In genomic region chr11:86726118-86726748, GRCh38 we compare ENCODE assay signal across 20 cellular contexts. TPM values are rescaled to one million over a fixed set of nuclear protein-coding genes. Genes with fewer than 3 reads are reported as not detected.
DNase-seq lines count a peak whose midpoint lies in the region; ATAC-seq and TF ChIP-seq lines count a peak whose summit lies in the region.
"Had no signal": no experiment of that assay in that cellular context is flagged by ENCODE, and none has a peak within 500 bp of the region (broad histone marks: within the 10 kb centered on the region; RNA-seq: fewer than 3 reads in every experiment).

No MANE protein-coding gene starts in this region.

- H3K4me3 ChIP-seq in Caco-2 (ENCODE audit: low read depth, low read length) (no peak overlapping the region), left ventricle myocardium inferior (no peak overlapping the region)

- peaks cover 35% of the 10 kb centered on the region for H3K9me3 ChIP-seq in Caco-2
- H3K9me3 ChIP-seq in left ventricle myocardium inferior (replicated peaks), result peaks cover 37% of the 10 kb centered on the region

- H3K9me3 Mint-ChIP-seq in Caco-2 (ENCODE audit: unreplicated experiment) (peaks cover 34% of the 10 kb centered on the region), HFFc6 (peaks cover 14% of the 10 kb centered on the region)

- CTCF ChIA-PET in Caco-2 (lab: Charles Lee), result no interaction called here

- no TSS peak for BruUV-seq in Caco-2 (replicated peaks; lab: Mats Ljungman, UMichigan)

- H3K27me3 ChIP-seq in Caco-2 (replicated peaks; ENCODE audit: control insufficient read depth, insufficient read depth, low read length) (no peaks in the 10 kb centered on the region), left ventricle myocardium inferior (ENCODE audit: low read depth) (no peaks in the 10 kb centered on the region)

- H3K36me3 ChIP-seq in Caco-2 (ENCODE audit: control insufficient read depth, insufficient read depth, low read length) (no peaks in the 10 kb centered on the region), left ventricle myocardium inferior (no peaks in the 10 kb centered on the region)

- H3K4me3 Mint-ChIP-seq in Caco-2 (ENCODE audit: unreplicated experiment), result no peak overlapping the region
- no peak overlapping the region for H3K4me3 Mint-ChIP-seq in HFFc6
- H3K4me3 Mint-ChIP-seq: activated B cell treated with CpG ODN at 0.5 μM for 24 hours, mesothelial cell of epicardium had no signal

- no peaks in the 10 kb centered on the region for H3K27me3 Mint-ChIP-seq in Caco-2 (ENCODE audit: insufficient read depth, unreplicated experiment)
- H3K27me3 Mint-ChIP-seq in HFFc6 (ENCODE audit: insufficient read depth), result no peaks in the 10 kb centered on the region

- H3K4me1 Mint-ChIP-seq in Caco-2 (ENCODE audit: low read depth, unreplicated experiment), result peaks cover 25% of the 10 kb centered on the region
- H3K4me1 Mint-ChIP-seq in HFFc6 (ENCODE audit: low read depth), result peaks cover 68% of the 10 kb centered on the region
- H3K4me1 Mint-ChIP-seq: activated B cell treated with CpG ODN at 0.5 μM for 24 hours had no signal

- peaks cover 17% of the 10 kb centered on the region for H3K4me1 ChIP-seq in Caco-2
- H3K4me1 ChIP-seq in left ventricle myocardium inferior, result no peaks in the 10 kb centered on the region

- DNase-seq in Caco-2, result no peak
- no peak for DNase-seq in HFFc6
- DNase-seq in glomerular visceral epithelial cell (ENCODE audit: extremely low spot score), result peak; percentile 85
- no peak for DNase-seq in NCI-H2029 (lab: John Stamatoyannopoulos, UW)
- no peak for DNase-seq in left ventricle myocardium inferior
- DNase-seq: activated B cell treated with CpG ODN at 0.5 μM for 24 hours, activated gamma-delta T cell, aorta, cortex of kidney, GDM1, glutamatergic neuron, MM.1S, NCI-H2081, NCI-H526 treated with DMSO at 0.1 percent for 48 hours, substantia nigra had no signal

- POLR2A ChIA-PET in Caco-2 (lab: Charles Lee), result no interaction called here

- ATAC-seq in SK-N-SH treated with all-trans-retinoic acid at 6 μM for 48 hours (peak; percentile 63), HG02678 (IDR thresholded peaks at IDR 0.05; ENCODE audit: unreplicated experiment) (no peak), GM21390 (IDR thresholded peaks at IDR 0.05; ENCODE audit: unreplicated experiment) (no peak)

- H3K27ac ChIP-seq in left ventricle myocardium inferior (replicated peaks), result no peak overlapping the region

- H3K36me3 Mint-ChIP-seq in Caco-2 (ENCODE audit: insufficient read depth, unreplicated experiment) (peaks cover 16% of the 10 kb centered on the region), HFFc6 (ENCODE audit: low read depth) (peaks cover 12% of the 10 kb centered on the region)

- intact Hi-C loops in Caco-2 (cut with micrococcal nuclease; ENCODE audit: unreplicated experiment), result no loop called here
- intact Hi-C loops in left ventricle myocardium inferior (cut with micrococcal nuclease), result no loop called here

- peak overlapping the region; percentile 56 for H3K27ac Mint-ChIP-seq in Caco-2 (ENCODE audit: unreplicated experiment)
- peak overlapping the region; percentile 16; the same call in 1 of the 2 replicates for H3K27ac Mint-ChIP-seq in HFFc6
- H3K27ac Mint-ChIP-seq: activated B cell treated with CpG ODN at 0.5 μM for 24 hours, mesothelial cell of epicardium had no signal

- TF ChIP-seq CTCF in Caco-2 (IDR thresholded peaks at IDR 0.05; ENCODE audit: insufficient read depth in 1 of 2, low read depth in 1 of 2, low read length in 1 of 2, severe bottlenecking in 1 of 2, unreplicated experiment in 1 of 2) (no peak), HFFc6 (IDR thresholded peaks at IDR 0.05) (no peak), left ventricle myocardium inferior (IDR thresholded peaks at IDR 0.05; ENCODE audit: borderline replicate concordance) (no peak)

TF ChIP-seq in SK-N-SH treated with all-trans-retinoic acid at 6 μM for 48 hours, 23 proteins besides CTCF, POLR2A, EP300 and RAD21:
- TF ChIP-seq ZC3H10 (CRISPR knock-in tag; IDR thresholded peaks at IDR 0.05) (no peak), ZNF565 (CRISPR knock-in tag; conservative IDR thresholded peaks at IDR 0.05; ENCODE audit: low read depth) (no peak), ZFP30 (CRISPR knock-in tag; IDR thresholded peaks at IDR 0.05) (no peak), ISL1 (CRISPR knock-in tag; IDR thresholded peaks at IDR 0.05) (no peak), BACH2 (CRISPR knock-in tag; IDR thresholded peaks at IDR 0.05; ENCODE audit: borderline replicate concordance) (no peak)
- TF ChIP-seq, protein P1, sequence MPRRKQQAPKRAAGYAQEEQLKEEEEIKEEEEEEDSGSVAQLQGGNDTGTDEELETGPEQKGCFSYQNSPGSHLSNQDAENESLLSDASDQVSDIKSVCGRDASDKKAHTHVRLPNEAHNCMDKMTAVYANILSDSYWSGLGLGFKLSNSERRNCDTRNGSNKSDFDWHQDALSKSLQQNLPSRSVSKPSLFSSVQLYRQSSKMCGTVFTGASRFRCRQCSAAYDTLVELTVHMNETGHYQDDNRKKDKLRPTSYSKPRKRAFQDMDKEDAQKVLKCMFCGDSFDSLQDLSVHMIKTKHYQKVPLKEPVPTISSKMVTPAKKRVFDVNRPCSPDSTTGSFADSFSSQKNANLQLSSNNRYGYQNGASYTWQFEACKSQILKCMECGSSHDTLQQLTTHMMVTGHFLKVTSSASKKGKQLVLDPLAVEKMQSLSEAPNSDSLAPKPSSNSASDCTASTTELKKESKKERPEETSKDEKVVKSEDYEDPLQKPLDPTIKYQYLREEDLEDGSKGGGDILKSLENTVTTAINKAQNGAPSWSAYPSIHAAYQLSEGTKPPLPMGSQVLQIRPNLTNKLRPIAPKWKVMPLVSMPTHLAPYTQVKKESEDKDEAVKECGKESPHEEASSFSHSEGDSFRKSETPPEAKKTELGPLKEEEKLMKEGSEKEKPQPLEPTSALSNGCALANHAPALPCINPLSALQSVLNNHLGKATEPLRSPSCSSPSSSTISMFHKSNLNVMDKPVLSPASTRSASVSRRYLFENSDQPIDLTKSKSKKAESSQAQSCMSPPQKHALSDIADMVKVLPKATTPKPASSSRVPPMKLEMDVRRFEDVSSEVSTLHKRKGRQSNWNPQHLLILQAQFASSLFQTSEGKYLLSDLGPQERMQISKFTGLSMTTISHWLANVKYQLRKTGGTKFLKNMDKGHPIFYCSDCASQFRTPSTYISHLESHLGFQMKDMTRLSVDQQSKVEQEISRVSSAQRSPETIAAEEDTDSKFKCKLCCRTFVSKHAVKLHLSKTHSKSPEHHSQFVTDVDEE (CRISPR knock-in tag; IDR thresholded peaks at IDR 0.05), result no peak
- TF ChIP-seq, protein P2, sequence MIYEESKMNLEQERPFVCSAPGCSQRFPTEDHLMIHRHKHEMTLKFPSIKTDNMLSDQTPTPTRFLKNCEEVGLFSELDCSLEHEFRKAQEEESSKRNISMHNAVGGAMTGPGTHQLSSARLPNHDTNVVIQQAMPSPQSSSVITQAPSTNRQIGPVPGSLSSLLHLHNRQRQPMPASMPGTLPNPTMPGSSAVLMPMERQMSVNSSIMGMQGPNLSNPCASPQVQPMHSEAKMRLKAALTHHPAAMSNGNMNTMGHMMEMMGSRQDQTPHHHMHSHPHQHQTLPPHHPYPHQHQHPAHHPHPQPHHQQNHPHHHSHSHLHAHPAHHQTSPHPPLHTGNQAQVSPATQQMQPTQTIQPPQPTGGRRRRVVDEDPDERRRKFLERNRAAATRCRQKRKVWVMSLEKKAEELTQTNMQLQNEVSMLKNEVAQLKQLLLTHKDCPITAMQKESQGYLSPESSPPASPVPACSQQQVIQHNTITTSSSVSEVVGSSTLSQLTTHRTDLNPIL (CRISPR knock-in tag; IDR thresholded peaks at IDR 0.05; ENCODE audit: low read depth), result no peak

RNA-seq across cellular contexts. Expression of gene ME3, which starts 53.8 kb away (rescaled TPM):
- 32.8 and 36.9 TPM in 2 replicates for total RNA-seq in Caco-2 (2022)
- 1 to 10 TPM; 3.5 to 8.6 (median 6.6) TPM for total RNA-seq in HFFc6 (2021; fragmentation: NEBNext Ultra II Directional; extraction: Animal tissue kit (Norgen Biotek cat#: 25700))
- 33.4 TPM for total RNA-seq in left ventricle myocardium inferior
- total RNA-seq: H4 had no signal
